In genomic region chr20:57483287-57484050, GRCh38 we compare ENCODE assay signal across 20 cellular contexts. TPM values are rescaled to one million over a fixed set of nuclear protein-coding genes. Genes with fewer than 3 reads are reported as not detected.
DNase-seq lines count a peak whose midpoint lies in the region; ATAC-seq and TF ChIP-seq lines count a peak whose summit lies in the region.
"Had no signal": no experiment of that assay in that cellular context is flagged by ENCODE, and none has a peak within 500 bp of the region (broad histone marks: within the 10 kb centered on the region; RNA-seq: fewer than 3 reads in every experiment).

No MANE protein-coding gene starts in this region.

- H3K4me2 ChIP-seq in PC-9 = no peak overlapping the region

- BruUV-seq in PC-9 (replicated peaks; lab: Mats Ljungman, UMichigan) = no TSS peak

- H3K4me3 Mint-ChIP-seq in activated naive CD8-positive, alpha-beta T cell treated with anti-CD3 and anti-CD28 coated beads, Interleukin-2, amount 10 ng/mL, durations not matched to agents 7 days and 5 days = no peak overlapping the region
- H3K4me3 Mint-ChIP-seq in activated naive CD8-positive, alpha-beta T cell treated with anti-CD3 and anti-CD28 coated beads, Interleukin-2, amount 50 U/mL, for 24 hours = no peak overlapping the region

- H3K4me3 ChIP-seq in SK-N-MC (no peak overlapping the region), spleen (no peak overlapping the region), PC-9 (no peak overlapping the region), lower lobe of right lung (no peak overlapping the region)
- H3K4me3 ChIP-seq: pancreas, thyroid gland had no signal

- peaks cover 1% of the 10 kb centered on the region for H3K36me3 Mint-ChIP-seq in activated naive CD8-positive, alpha-beta T cell treated with anti-CD3 and anti-CD28 coated beads, Interleukin-2, amount 10 ng/mL, durations not matched to agents 7 days and 5 days
- no peaks in the 10 kb centered on the region for H3K36me3 Mint-ChIP-seq in activated naive CD8-positive, alpha-beta T cell treated with anti-CD3 and anti-CD28 coated beads, Interleukin-2, amount 50 U/mL, for 24 hours (ENCODE audit: low read depth)

- intact Hi-C loops in spleen (cut with DNase I; ENCODE audit: low total_unique reads) (no loop called here), PC-9 (cut with micrococcal nuclease; ENCODE audit: unreplicated experiment) (no loop called here), lower lobe of right lung (cut with DNase I) (no loop called here)

- TF ChIP-seq CTCF in spleen (IDR thresholded peaks at IDR 0.05 in 8 of 11, conservative IDR thresholded peaks at IDR 0.05 in 3 of 11) (no peak), PC-9 (conservative IDR thresholded peaks at IDR 0.05) (no peak), lower lobe of right lung (IDR thresholded peaks at IDR 0.05) (no peak)

- no peak for ATAC-seq in activated naive CD8-positive, alpha-beta T cell treated with anti-CD3 and anti-CD28 coated beads, Interleukin-2, amount 10 ng/mL, durations not matched to agents 7 days and 5 days (ENCODE audit: low read depth)
- no peak for ATAC-seq in activated naive CD8-positive, alpha-beta T cell treated with anti-CD3 and anti-CD28 coated beads, Interleukin-2, amount 50 U/mL, for 24 hours
- ATAC-seq in HG02623 (IDR thresholded peaks at IDR 0.05; ENCODE audit: unreplicated experiment) = peak; percentile 34
- ATAC-seq in stimulated activated naive CD8-positive, alpha-beta T cell treated with anti-CD3 and anti-CD28 coated beads, Interleukin-15, Interleukin-2, amounts not matched to agents 100 U/mL and 50 U/mL, for 24 hours = no peak
- no peak for ATAC-seq in lower lobe of right lung
- ATAC-seq: HCT116, pancreas had no signal

- WGBS in spleen, 5 donors = 79 to 91% (median 87%) methylated on average over 19 of the region's 19 CpGs

- H3K4me1 ChIP-seq in spleen (peaks cover 8 to 51% (median 35%) of the 10 kb centered on the region in 6 donors), PC-9 (replicated peaks; ENCODE audit: insufficient read depth) (no peaks in the 10 kb centered on the region), lower lobe of right lung (peaks cover 5% of the 10 kb centered on the region)
- H3K4me1 ChIP-seq: pancreas, thyroid gland had no signal

- H2AFZ ChIP-seq in PC-9 = no peak overlapping the region

- H3K9me2 ChIP-seq in PC-9 (ENCODE audit: insufficient read depth) = peaks cover 5% of the 10 kb centered on the region; the same call in 1 of the 2 replicates

- DNase-seq in activated naive CD8-positive, alpha-beta T cell treated with anti-CD3 and anti-CD28 coated beads, Interleukin-2, amount 10 ng/mL, durations not matched to agents 7 days and 5 days = peak; percentile 3
- no peak for DNase-seq in activated naive CD8-positive, alpha-beta T cell treated with anti-CD3 and anti-CD28 coated beads, Interleukin-2, amount 50 U/mL, for 24 hours
- no peak for DNase-seq in SK-N-MC (ENCODE audit: low read depth, low spot score)
- peak; percentile 41 for DNase-seq in spleen
- DNase-seq in stimulated activated naive CD8-positive, alpha-beta T cell treated with anti-CD3 and anti-CD28 coated beads, Interleukin-15, Interleukin-2, amounts not matched to agents 100 U/mL and 50 U/mL, for 24 hours = no peak
- DNase-seq in PC-9 = no peak
- no peak for DNase-seq in lower lobe of right lung
- DNase-seq: activated CD4-positive, alpha-beta T cell treated with anti-CD3 and anti-CD28 coated beads for 48 hours; activated gamma-delta T cell; Calu3; effector CD4-positive, alpha-beta T cell; NCI-H1930; NCI-H526 treated with DMSO at 0.1 percent for 48 hours; RPMI8226; T-helper 2 cell; thyroid gland had no signal

- H3K27me3 Mint-ChIP-seq in activated naive CD8-positive, alpha-beta T cell treated with anti-CD3 and anti-CD28 coated beads, Interleukin-2, amount 10 ng/mL, durations not matched to agents 7 days and 5 days = peaks cover 11% of the 10 kb centered on the region
- H3K27me3 Mint-ChIP-seq in activated naive CD8-positive, alpha-beta T cell treated with anti-CD3 and anti-CD28 coated beads, Interleukin-2, amount 50 U/mL, for 24 hours = no peaks in the 10 kb centered on the region

- TF ChIP-seq POLR2A in spleen (IDR thresholded peaks at IDR 0.05) = no peak

- CTCF ChIA-PET in PC-9 (lab: Charles Lee) = no interaction called here

- H3K27ac Mint-ChIP-seq in activated naive CD8-positive, alpha-beta T cell treated with anti-CD3 and anti-CD28 coated beads, Interleukin-2, amount 10 ng/mL, durations not matched to agents 7 days and 5 days = no peak overlapping the region
- no peak overlapping the region for H3K27ac Mint-ChIP-seq in activated naive CD8-positive, alpha-beta T cell treated with anti-CD3 and anti-CD28 coated beads, Interleukin-2, amount 50 U/mL, for 24 hours

- H3F3A ChIP-seq in PC-9 (ENCODE audit: insufficient read depth, low read depth) = no peaks in the 10 kb centered on the region

- no peaks in the 10 kb centered on the region for H3K9me3 ChIP-seq in SK-N-MC (ENCODE audit: low read depth, low read length)
- peaks cover 0 to 5% (median 0%) of the 10 kb centered on the region in 8 donors for H3K9me3 ChIP-seq in spleen
- H3K9me3 ChIP-seq in PC-9 (ENCODE audit: insufficient read depth, low read depth) = no peaks in the 10 kb centered on the region
- no peaks in the 10 kb centered on the region for H3K9me3 ChIP-seq in lower lobe of right lung
- H3K9me3 ChIP-seq: pancreas, thyroid gland had no signal

- H3K36me3 ChIP-seq in SK-N-MC (ENCODE audit: insufficient read depth, low read length) (no peaks in the 10 kb centered on the region), spleen (no peaks in the 10 kb centered on the region), PC-9 (ENCODE audit: low read depth) (no peaks in the 10 kb centered on the region), lower lobe of right lung (no peaks in the 10 kb centered on the region)
- H3K36me3 ChIP-seq: pancreas, thyroid gland had no signal

- no peaks in the 10 kb centered on the region for H4K20me1 ChIP-seq in PC-9 (ENCODE audit: insufficient read depth)

- H3K9me3 Mint-ChIP-seq in activated naive CD8-positive, alpha-beta T cell treated with anti-CD3 and anti-CD28 coated beads, Interleukin-2, amount 10 ng/mL, durations not matched to agents 7 days and 5 days = no peaks in the 10 kb centered on the region
- no peaks in the 10 kb centered on the region for H3K9me3 Mint-ChIP-seq in activated naive CD8-positive, alpha-beta T cell treated with anti-CD3 and anti-CD28 coated beads, Interleukin-2, amount 50 U/mL, for 24 hours

- H3K9ac ChIP-seq in SK-N-MC (ENCODE audit: insufficient read length) = no peak overlapping the region

- H3K27ac ChIP-seq in SK-N-MC (0 out of 2 replicates have a peak overlapping the region, but pooled peaks have one; percentile 27), spleen (peak overlapping the region in 2 of 8 donors; percentile 24 to 26), PC-9 (no peak overlapping the region), lower lobe of right lung (no peak overlapping the region)
- H3K27ac ChIP-seq: pancreas, thyroid gland had no signal

- peaks cover 15% of the 10 kb centered on the region for H3K4me1 Mint-ChIP-seq in activated naive CD8-positive, alpha-beta T cell treated with anti-CD3 and anti-CD28 coated beads, Interleukin-2, amount 10 ng/mL, durations not matched to agents 7 days and 5 days
- peaks cover 25% of the 10 kb centered on the region for H3K4me1 Mint-ChIP-seq in activated naive CD8-positive, alpha-beta T cell treated with anti-CD3 and anti-CD28 coated beads, Interleukin-2, amount 50 U/mL, for 24 hours

- no peaks in the 10 kb centered on the region for H3K27me3 ChIP-seq in spleen (replicated peaks in 1 of 7)
- H3K27me3 ChIP-seq in PC-9 (ENCODE audit: insufficient read depth, low read depth) = peaks cover 52% of the 10 kb centered on the region
- H3K27me3 ChIP-seq in lower lobe of right lung (ENCODE audit: low read depth) = peaks cover 12% of the 10 kb centered on the region
- H3K27me3 ChIP-seq: pancreas, thyroid gland had no signal

- POLR2A ChIA-PET in activated naive CD8-positive, alpha-beta T cell treated with anti-CD3 and anti-CD28 coated beads, Interleukin-2, amount 10 ng/mL, durations not matched to agents 7 days and 5 days (lab: Charles Lee) = no interaction called here
- POLR2A ChIA-PET in PC-9 (lab: Charles Lee; ENCODE audit: unreplicated experiment) = no interaction called here

- no peaks in the 10 kb centered on the region for H3K79me2 ChIP-seq in PC-9 (ENCODE audit: low read depth)

RNA-seq across cellular contexts. Expression of gene CTCFL, which starts 41.5 kb away (rescaled TPM):
- total RNA-seq in activated naive CD8-positive, alpha-beta T cell treated with anti-CD3 and anti-CD28 coated beads, Interleukin-2, amount 10 ng/mL, durations not matched to agents 7 days and 5 days = not detected
- total RNA-seq in spleen = under 1 TPM in 1 of 7 donors, not detected in 6; 0.26 TPM
- under 1 TPM in 2 of 3 donors, not detected in 1; 0.23 to 0.45 TPM for polyA plus RNA-seq in spleen
- not detected in 2 replicates for total RNA-seq in PC-9 (2021)
- not detected for total RNA-seq in lower lobe of right lung
- total RNA-seq: Calu3, LHCN-M2 had no signal
- polyA plus RNA-seq: pancreas had no signal

Comparison
In these comparisons a context has a peak if more than half of its experiments do, and no peak if none do; other contexts are left out.
1. DNase-seq: peak in activated naive CD8-positive, alpha-beta T cell treated with anti-CD3 and anti-CD28 coated beads, Interleukin-2, amount 10 ng/mL, durations not matched to agents 7 days and 5 days (single experiment) and spleen (single experiment); none in activated naive CD8-positive, alpha-beta T cell treated with anti-CD3 and anti-CD28 coated beads, Interleukin-2, amount 50 U/mL, for 24 hours (single experiment), SK-N-MC (single experiment), stimulated activated naive CD8-positive, alpha-beta T cell treated with anti-CD3 and anti-CD28 coated beads, Interleukin-15, Interleukin-2, amounts not matched to agents 100 U/mL and 50 U/mL, for 24 hours (single experiment), PC-9 (0 of 2) and lower lobe of right lung (single experiment).